8 cellular contexts compared by ENCODE assay signal in the genomic region with DNA sequence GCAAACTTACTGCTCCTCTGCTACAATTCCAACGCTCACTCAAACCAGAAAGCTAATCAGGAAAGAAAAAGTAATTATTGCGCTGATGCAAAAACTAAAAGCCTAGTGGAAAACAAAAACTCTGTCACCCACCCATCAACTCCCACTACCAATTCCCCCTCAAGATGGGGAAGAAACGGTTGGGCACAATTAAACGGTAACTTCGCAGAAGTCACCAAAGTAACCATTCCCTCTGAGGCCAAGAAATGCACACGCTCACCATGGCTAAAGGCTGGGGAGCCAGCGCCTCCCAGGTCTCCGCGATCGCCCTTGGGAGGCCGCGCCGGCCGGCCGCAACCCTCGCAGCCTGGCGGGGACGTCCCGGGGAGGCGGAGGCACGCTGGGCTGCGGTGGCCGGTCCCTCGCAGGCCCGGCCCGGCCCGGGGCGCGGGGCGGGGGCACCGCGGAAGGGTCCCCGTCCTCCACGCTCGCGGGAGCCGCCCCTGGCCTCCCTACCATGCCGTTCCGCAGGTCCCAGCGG. TPM values are rescaled to one million over a fixed set of nuclear protein-coding genes. Genes with fewer than 3 reads are reported as not detected.
DNase-seq lines count a peak whose midpoint lies in the region; ATAC-seq, FAIRE-seq and TF ChIP-seq lines count a peak whose summit lies in the region.

No MANE protein-coding gene starts in this region.

- peaks cover 13% of the 10 kb centered on the region for H3K36me3 ChIP-seq in mammary epithelial cell (ENCODE audit: insufficient read depth, low read length)

- H3K27me3 Mint-ChIP-seq in stimulated activated naive CD8-positive, alpha-beta T cell treated with anti-CD3 and anti-CD28 coated beads, Interleukin-15, amount 100 ng/mL, for 72 hours, result no peaks in the 10 kb centered on the region

- H3K4me1 ChIP-seq in mammary epithelial cell (ENCODE audit: insufficient read depth, low read length), result peaks cover 7% of the 10 kb centered on the region

- BruUV-seq in mammary epithelial cell (replicated peaks; lab: Mats Ljungman, UMichigan), result no TSS peak

- CTCF ChIA-PET in mammary epithelial cell (lab: Charles Lee; ENCODE audit: low non-redundant PET), result interaction anchor here (0.7 kb wide), 1 partner anchor 705 kb away, joined by 4 read pairs; no protein-coding TSS in a partner anchor

- H3K9ac ChIP-seq in mammary epithelial cell (ENCODE audit: insufficient read depth, low read length), result peak overlapping the region; percentile 98

- peaks cover 53% of the 10 kb centered on the region for H3K79me2 ChIP-seq in mammary epithelial cell (ENCODE audit: insufficient read depth, low read length)

- H3K4me3 ChIP-seq in HFF-Myc (replicated peaks; ENCODE audit: low read depth, low read length) (peak overlapping the region; percentile 64), mammary epithelial cell (replicated peaks in 1 of 3; ENCODE audit: insufficient read depth in 1 of 3, low read depth in 2 of 3, low read length in 3 of 3) (peak overlapping the region; percentile 68 to 98 (median 80))

- no peak for FAIRE-seq in HTR-8/SVneo (lab: Jason Lieb, UNC)

- dilution Hi-C loops in mammary epithelial cell (cut with HindIII; ENCODE audit: low sequenced_read_pairs), result no loop called here

- H3K27ac Mint-ChIP-seq in stimulated activated naive CD8-positive, alpha-beta T cell treated with anti-CD3 and anti-CD28 coated beads, Interleukin-15, amount 100 ng/mL, for 72 hours, result peak overlapping the region; percentile 100

- H3K4me1 Mint-ChIP-seq in stimulated activated naive CD8-positive, alpha-beta T cell treated with anti-CD3 and anti-CD28 coated beads, Interleukin-15, amount 100 ng/mL, for 72 hours, result peaks cover 16% of the 10 kb centered on the region

- intact Hi-C loops in mammary epithelial cell (cut with micrococcal nuclease), result loop anchor here (1.0 to 5.0 kb wide), 4 partner anchors 139 to 711 kb away; partner anchors contain the start of gene MINDY2

- H3K4me2 ChIP-seq in mammary epithelial cell (ENCODE audit: insufficient read depth, low read depth, low read length), result peak overlapping the region; percentile 94

- in situ Hi-C loops in mammary epithelial cell (cut with MboI; ENCODE audit: low sequenced_read_pairs in 2 of 2), result no loop called here

- 4% methylated on average over 24 of the region's 40 CpGs for WGBS in mammary epithelial cell (ENCODE audit: low coverage, missing lambda C conversion rate)

- H2AFZ ChIP-seq in mammary epithelial cell (ENCODE audit: low read depth, low read length), result peak overlapping the region; percentile 92

- no peaks in the 10 kb centered on the region for H3K27me3 ChIP-seq in mammary epithelial cell (ENCODE audit: insufficient read depth, low read length)

- DNase-seq in NCI-H748 (lab: John Stamatoyannopoulos, UW; ENCODE audit: unreplicated experiment) (peak; percentile 65), NCI-H748 treated with DMSO at 0.1 percent for 48 hours (lab: John Stamatoyannopoulos, UW) (no peak), HFF-Myc (ENCODE audit: extremely low read depth, low read depth) (no peak), NCI-H1105 (lab: John Stamatoyannopoulos, UW) (peak; percentile 50), mammary epithelial cell (no peak), kidney glomerular epithelial cell (lab: John Stamatoyannopoulos, UW) (peak; percentile 2), HTR-8/SVneo (ENCODE audit: insufficient read length, low spot score) (no peak)
- no peak for DNase-seq in stimulated activated naive CD8-positive, alpha-beta T cell treated with anti-CD3 and anti-CD28 coated beads, Interleukin-15, amount 100 ng/mL, for 72 hours

- H4K20me1 ChIP-seq in mammary epithelial cell (ENCODE audit: insufficient read depth, low read length), result no peaks in the 10 kb centered on the region

- ATAC-seq in stimulated activated naive CD8-positive, alpha-beta T cell treated with anti-CD3 and anti-CD28 coated beads, Interleukin-15, amount 100 ng/mL, for 72 hours, result no peak

- no peaks in the 10 kb centered on the region for H3K9me3 ChIP-seq in mammary epithelial cell (replicated peaks; ENCODE audit: insufficient read depth, low read length)

- peak overlapping the region; percentile 76 for H3K27ac ChIP-seq in mammary epithelial cell (ENCODE audit: insufficient read depth, low read depth, low read length)

- H3K4me3 Mint-ChIP-seq in stimulated activated naive CD8-positive, alpha-beta T cell treated with anti-CD3 and anti-CD28 coated beads, Interleukin-15, amount 100 ng/mL, for 72 hours, result peak overlapping the region; percentile 96 to 99

- TF ChIP-seq CTCF in HFF-Myc (IDR thresholded peaks at IDR 0.05; ENCODE audit: low read depth, low read length, missing control alignments), result no peak
- no peak for TF ChIP-seq CTCF in mammary epithelial cell (conservative IDR thresholded peaks at IDR 0.05 in 1 of 2, IDR thresholded peaks at IDR 0.05 in 1 of 2; ENCODE audit: extremely low read depth in 1 of 2, insufficient read depth in 1 of 2, low read depth in 1 of 2, low read length in 2 of 2)

- H3K9me3 Mint-ChIP-seq in stimulated activated naive CD8-positive, alpha-beta T cell treated with anti-CD3 and anti-CD28 coated beads, Interleukin-15, amount 100 ng/mL, for 72 hours, result no peaks in the 10 kb centered on the region

RNA-seq across cellular contexts. Expression of gene SLTM, which starts 0.6 kb away (rescaled TPM):
- total RNA-seq in mammary epithelial cell, result 10 to 100 TPM; 46.5 to 69.1 TPM
- polyA plus RNA-seq in mammary epithelial cell, result 16.2 TPM
- 26.2 TPM for polyA minus RNA-seq in mammary epithelial cell

RNA-seq across cellular contexts. Expression of gene RNF111, which starts 54.6 kb away (rescaled TPM):
- total RNA-seq in mammary epithelial cell, result 10 to 100 TPM; 22.0 to 30.7 TPM
- 17.2 TPM for polyA plus RNA-seq in mammary epithelial cell
- polyA minus RNA-seq in mammary epithelial cell, result 93.1 TPM

Comparison
In these comparisons a context has a peak if more than half of its experiments do, and no peak if none do; other contexts are left out.
1. DNase-seq: peak in NCI-H748 (single experiment), NCI-H1105 (single experiment) and kidney glomerular epithelial cell (single experiment); none in NCI-H748 treated with DMSO at 0.1 percent for 48 hours (single experiment), HFF-Myc (single experiment), mammary epithelial cell (single experiment), stimulated activated naive CD8-positive, alpha-beta T cell treated with anti-CD3 and anti-CD28 coated beads, Interleukin-15, amount 100 ng/mL, for 72 hours (0 of 2) and HTR-8/SVneo (single experiment).